Comparison of ENCODE assay signal across 11 cellular contexts in the genomic region with DNA sequence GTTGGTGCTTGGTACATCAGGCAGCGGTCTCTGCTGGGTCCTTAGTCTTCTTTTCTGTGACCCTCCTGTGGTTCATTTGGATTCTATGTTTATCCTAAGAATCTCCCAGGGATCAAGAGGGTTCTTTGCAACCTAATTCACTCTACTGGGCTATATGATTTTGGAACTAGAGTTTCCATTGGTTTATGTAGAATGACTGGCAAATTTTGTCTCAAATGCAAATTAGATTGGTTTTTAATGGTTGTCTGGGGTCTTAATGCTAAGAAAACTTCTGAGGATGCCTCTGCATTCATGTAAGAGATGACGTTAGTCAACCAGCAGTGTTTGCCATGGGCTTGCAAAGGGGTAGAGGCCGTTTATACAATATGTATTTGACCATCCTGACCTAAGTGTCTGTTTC.
"Had no signal": no experiment of that assay in that cellular context is flagged by ENCODE, and none has a peak within 500 bp of the region (broad histone marks: within the 10 kb centered on the region; RNA-seq: fewer than 3 reads in every experiment).

No MANE protein-coding gene starts in this region.

- H3K4me2 ChIP-seq: GM23338 had no signal

- FAIRE-seq: H1, H54 had no signal

- H3K9ac ChIP-seq: GM23248 had no signal

- H3K27ac ChIP-seq: GM23248 had no signal

- H3K4me1 ChIP-seq: HAP-1 had no signal

- ATAC-seq: GM23338, HCT116 had no signal

- H2AFZ ChIP-seq: GM23248, GM23338 had no signal

- H3K36me3 ChIP-seq: HAP-1 had no signal

- H3K9me3 ChIP-seq: HAP-1 had no signal

- H3K4me3 ChIP-seq: GM23248, GM23338, HAP-1 had no signal

- DNase-seq: GM23248, GOT3, H7, H9, HCEC 1CT, HFFc6 had no signal
